Comparison of ENCODE assay signal across 8 cellular contexts in the genomic region with DNA sequence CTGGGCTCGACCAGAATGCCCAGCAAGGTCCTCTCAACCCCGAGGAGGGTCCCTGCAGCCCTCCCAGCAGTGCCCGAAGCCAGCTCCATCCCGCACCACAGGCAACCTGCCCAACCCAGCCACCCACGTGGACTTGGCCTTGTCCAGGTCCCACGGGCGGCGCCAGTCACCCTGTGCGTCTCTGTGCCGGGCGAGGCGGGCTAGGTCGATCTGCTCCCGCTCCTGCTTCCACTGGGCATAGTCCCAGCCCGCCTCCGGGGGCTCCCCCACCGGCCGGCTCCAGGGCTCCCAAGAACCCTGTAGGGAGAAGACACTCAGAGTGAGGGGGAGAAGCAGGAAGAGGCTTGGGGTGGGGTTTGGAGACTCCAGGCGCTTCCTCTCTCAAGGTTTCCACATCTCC. TPM values are rescaled to one million over a fixed set of nuclear protein-coding genes. Genes with fewer than 3 reads are reported as not detected.
DNase-seq lines count a peak whose midpoint lies in the region; ATAC-seq, FAIRE-seq and TF ChIP-seq lines count a peak whose summit lies in the region.

No MANE protein-coding gene starts in this region.

- ATAC-seq in right cardiac atrium: no peak
- no peak for ATAC-seq in left cardiac atrium
- ATAC-seq in pancreas: no peak
- ATAC-seq in lower lobe of right lung: no peak
- ATAC-seq in HG03097 (IDR thresholded peaks at IDR 0.05; ENCODE audit: low FRiP score, unreplicated experiment): no peak
- no peak for ATAC-seq in GM18907 (IDR thresholded peaks at IDR 0.05; ENCODE audit: unreplicated experiment)

- DNase-seq in right cardiac atrium (peak in 2 of 3 donors; percentile 68 to 76), left cardiac atrium (no peak), chondrocyte (ENCODE audit: low spot score) (peak; percentile 95), pancreas (peak in 2 of 6 donors; percentile 61 to 85), lower lobe of right lung (no peak), cerebellum (ENCODE audit: low spot score) (no peak)

- no peak overlapping the region for H3K4me3 ChIP-seq in right cardiac atrium (ENCODE audit: low read length)
- H3K4me3 ChIP-seq in pancreas: peak overlapping the region in 2 of 4 donors; percentile 11 to 35
- no peak overlapping the region for H3K4me3 ChIP-seq in lower lobe of right lung

- no peak for FAIRE-seq in pancreas (lab: Jason Lieb, UNC)

- WGBS in right cardiac atrium: 52% methylated on average over 19 of the region's 19 CpGs
- WGBS in pancreas, 2 donors: 39 to 44% methylated on average over 16 to 19 of the region's 19 CpGs

- H3K36me3 ChIP-seq in pancreas (no peaks in the 10 kb centered on the region), lower lobe of right lung (peaks cover 27% of the 10 kb centered on the region)

- no peaks in the 10 kb centered on the region for H3K9me3 Mint-ChIP-seq in chondrocyte (ENCODE audit: low read depth)

- no peaks in the 10 kb centered on the region for H3K27me3 Mint-ChIP-seq in chondrocyte (ENCODE audit: low read depth)

- peaks cover 97% of the 10 kb centered on the region for H3K4me1 Mint-ChIP-seq in chondrocyte (ENCODE audit: low read depth)

- peaks cover 3% of the 10 kb centered on the region for H3K36me3 Mint-ChIP-seq in chondrocyte (ENCODE audit: low read depth)

- H3K4me3 Mint-ChIP-seq in chondrocyte (ENCODE audit: unreplicated experiment): peak overlapping the region; percentile 73

- H3K27ac ChIP-seq in right cardiac atrium (ENCODE audit: low read length) (peak overlapping the region; percentile 5), pancreas (peak overlapping the region; percentile 42 to 87 (median 76)), lower lobe of right lung (no peak overlapping the region)

- intact Hi-C loops in right cardiac atrium (cut with DNase I) (no loop called here), left cardiac atrium (cut with DNase I) (no loop called here), pancreas (cut with DNase I) (loop anchor here in 1 of 3 donors (5.0 kb wide), 1 partner anchor 55 kb away; the partner anchor contains the start of gene ANKRD63), lower lobe of right lung (cut with DNase I) (no loop called here)

- H3K9me3 ChIP-seq in right cardiac atrium (ENCODE audit: control insufficient read depth, low read length) (no peaks in the 10 kb centered on the region), pancreas (no peaks in the 10 kb centered on the region), lower lobe of right lung (no peaks in the 10 kb centered on the region)

- H3K4me1 ChIP-seq in right cardiac atrium (ENCODE audit: control insufficient read depth, insufficient read depth, low read length): peaks cover 21% of the 10 kb centered on the region
- peaks cover 0 to 26% (median 4%) of the 10 kb centered on the region in 3 donors for H3K4me1 ChIP-seq in pancreas
- H3K4me1 ChIP-seq in lower lobe of right lung: peaks cover 94% of the 10 kb centered on the region

- no peak for TF ChIP-seq CTCF in chondrocyte (IDR thresholded peaks at IDR 0.05)
- TF ChIP-seq CTCF in pancreas (IDR thresholded peaks at IDR 0.05): no peak
- no peak for TF ChIP-seq CTCF in lower lobe of right lung (IDR thresholded peaks at IDR 0.05)

- peak overlapping the region; percentile 100 for H3K27ac Mint-ChIP-seq in chondrocyte (ENCODE audit: unreplicated experiment)

- H3K27me3 ChIP-seq in right cardiac atrium (ENCODE audit: control insufficient read depth, insufficient read depth): no peaks in the 10 kb centered on the region
- H3K27me3 ChIP-seq in pancreas: no peaks in the 10 kb centered on the region
- H3K27me3 ChIP-seq in lower lobe of right lung (ENCODE audit: low read depth): no peaks in the 10 kb centered on the region

RNA-seq across cellular contexts. Expression of gene CCDC9B, which starts 3.1 kb away (rescaled TPM):
- total RNA-seq in right cardiac atrium: 100 to 1,000 TPM in 3 of 4 donors, 10 to 100 TPM in 1; 71.9 to 144 (median 131) TPM
- 99.7 TPM for polyA plus RNA-seq in right cardiac atrium
- total RNA-seq in left cardiac atrium: 10 to 100 TPM; 72.1 to 83.8 TPM
- total RNA-seq in chondrocyte: 55.4 to 60.0 TPM (median 58.0 TPM) in 3 replicates
- total RNA-seq in pancreas: 10 to 100 TPM; 18.3 to 63.6 (median 29.9) TPM
- polyA plus RNA-seq in pancreas: 10 to 100 TPM; 32.0 to 72.3 TPM
- total RNA-seq in lower lobe of right lung: 71.4 TPM
- 0.73 TPM for total RNA-seq in cerebellum

RNA-seq across cellular contexts. Expression of gene PHGR1, which starts 13.2 kb away (rescaled TPM):
- total RNA-seq in right cardiac atrium (not detected), left cardiac atrium (not detected), chondrocyte (not detected in 3 replicates), pancreas (1 to 10 TPM in 1 of 6 donors, under 1 TPM in 2, not detected in 3; 0.56 to 1.8 (median 0.78) TPM), lower lobe of right lung (not detected), cerebellum (not detected)
- polyA plus RNA-seq in right cardiac atrium (not detected), pancreas (10 to 100 TPM; 12.4 to 41.5 TPM)

RNA-seq across cellular contexts. Expression of gene INAFM2, which starts 14.1 kb away (rescaled TPM):
- total RNA-seq in right cardiac atrium (100 to 1,000 TPM in 1 of 4 donors, 10 to 100 TPM in 3; 72.6 to 115 (median 74.1) TPM), left cardiac atrium (10 to 100 TPM; 53.4 to 76.6 TPM), chondrocyte (68.8 to 128 TPM (median 80.6 TPM) in 3 replicates), pancreas (10 to 100 TPM in 5 of 6 donors, 1 to 10 TPM in 1; 8.1 to 16.4 (median 11.3) TPM), lower lobe of right lung (33.8 TPM), cerebellum (13.2 TPM)
- polyA plus RNA-seq in right cardiac atrium (47.3 TPM), pancreas (10 to 100 TPM in 1 of 2 donors, 1 to 10 TPM in 1; 6.5 to 11.7 TPM)

RNA-seq across cellular contexts. Expression of gene DISP2, which starts 20.4 kb away (rescaled TPM):
- total RNA-seq in right cardiac atrium (1 to 10 TPM in 2 of 4 donors, under 1 TPM in 2; 0.85 to 4.6 (median 0.97) TPM), left cardiac atrium (1 to 10 TPM in 1 of 2 donors, under 1 TPM in 1; 0.31 to 6.5 TPM), chondrocyte (1.3 to 2.2 TPM (median 1.4 TPM) in 3 replicates), pancreas (1 to 10 TPM in 2 of 6 donors, under 1 TPM in 4; 0.14 to 2.0 (median 0.70) TPM), lower lobe of right lung (4.3 TPM), cerebellum (30.9 TPM)
- polyA plus RNA-seq in right cardiac atrium (2.4 TPM), pancreas (1 to 10 TPM; 4.1 TPM)

RNA-seq across cellular contexts. Expression of gene PLCB2, which starts 29.9 kb away (rescaled TPM):
- 10 to 100 TPM; 11.5 to 28.9 (median 21.7) TPM for total RNA-seq in right cardiac atrium
- polyA plus RNA-seq in right cardiac atrium: 18.5 TPM
- total RNA-seq in left cardiac atrium: 10 to 100 TPM in 1 of 2 donors, 1 to 10 TPM in 1; 8.4 to 13.5 TPM
- 1.4 to 3.4 TPM (median 2.8 TPM) in 3 replicates for total RNA-seq in chondrocyte
- total RNA-seq in pancreas: 10 to 100 TPM in 2 of 6 donors, 1 to 10 TPM in 3, under 1 TPM in 1; 0.94 to 23.5 (median 4.1) TPM
- 1 to 10 TPM; 5.3 to 9.7 TPM for polyA plus RNA-seq in pancreas
- total RNA-seq in lower lobe of right lung: 105 TPM
- 4.4 TPM for total RNA-seq in cerebellum

Comparison
In these comparisons a context has a peak if more than half of its experiments do, and no peak if none do; other contexts are left out.
1. DNase-seq: peak in right cardiac atrium (2 of 3) and chondrocyte (single experiment); none in left cardiac atrium (single experiment), lower lobe of right lung (single experiment) and cerebellum (single experiment).
2. RNA of gene CCDC9B, which starts 3.1 kb away (total RNA-seq): 71.9 to 144 TPM in right cardiac atrium, 72.1 to 83.8 TPM in left cardiac atrium, 71.4 TPM in lower lobe of right lung (single experiment), 55.4 to 60.0 TPM in chondrocyte and 18.3 to 63.6 TPM in pancreas; 0.73 TPM in cerebellum (single experiment); every median in the first group is over 10 times any median in the second.